Comparison of ENCODE assay signal across 22 cellular contexts in the genomic region with DNA sequence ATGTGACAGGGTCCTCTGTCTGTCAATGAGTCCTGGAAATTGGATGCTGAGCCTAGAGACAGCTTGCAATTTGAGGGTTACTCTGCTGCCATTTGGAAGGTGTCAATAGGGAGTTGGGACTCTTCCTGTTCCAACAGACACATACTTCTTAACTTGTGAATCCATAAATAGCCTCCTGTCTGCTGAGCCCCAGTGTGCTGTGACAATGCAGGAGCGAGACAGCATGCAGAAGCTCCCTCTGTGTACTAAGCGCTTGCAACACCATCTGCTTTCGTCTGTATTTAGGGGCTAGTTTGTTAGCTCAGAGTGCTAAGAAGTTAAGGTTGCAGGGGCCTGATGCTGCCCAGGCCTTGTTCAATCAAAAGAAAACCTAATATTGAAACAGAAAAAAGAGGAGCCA. TPM values are rescaled to one million over a fixed set of nuclear protein-coding genes. Genes with fewer than 3 reads are reported as not detected.
DNase-seq lines count a peak whose midpoint lies in the region; ATAC-seq, FAIRE-seq and TF ChIP-seq lines count a peak whose summit lies in the region.
"Had no signal": no experiment of that assay in that cellular context is flagged by ENCODE, and none has a peak within 500 bp of the region (broad histone marks: within the 10 kb centered on the region; RNA-seq: fewer than 3 reads in every experiment).

No MANE protein-coding gene starts in this region.

- TF ChIP-seq POLR2A in H54 (IDR thresholded peaks at IDR 0.05; ENCODE audit: low read depth, low read length) = no peak

- no peak overlapping the region for H3K9ac ChIP-seq in BLaER1

- H3K4me1 ChIP-seq in BLaER1 (no peaks in the 10 kb centered on the region), small intestine (ENCODE audit: control insufficient read depth in 2 of 2, insufficient read depth in 1 of 2, low read depth in 1 of 2, low read length in 1 of 2) (no peaks in the 10 kb centered on the region)
- H3K4me1 ChIP-seq: Peyer's patch had no signal

- peak; percentile 84 for ATAC-seq in Right ventricle myocardium superior (ENCODE audit: poor library complexity)

- H3K27ac ChIP-seq in BLaER1 = no peak overlapping the region
- no peak overlapping the region for H3K27ac ChIP-seq in small intestine (ENCODE audit: low read depth in 1 of 2, low read length in 1 of 2)
- H3K27ac ChIP-seq: Peyer's patch, SK-N-MC had no signal

- H3K27me3 ChIP-seq in BLaER1 = no peaks in the 10 kb centered on the region
- no peaks in the 10 kb centered on the region for H3K27me3 ChIP-seq in small intestine (ENCODE audit: control insufficient read depth in 2 of 2, insufficient read depth in 2 of 2, low read length in 2 of 2)
- H3K27me3 ChIP-seq: Peyer's patch had no signal

- H3K9me3 ChIP-seq in BLaER1 (no peaks in the 10 kb centered on the region), small intestine (ENCODE audit: control insufficient read depth, low read depth) (no peaks in the 10 kb centered on the region)
- H3K9me3 ChIP-seq: Peyer's patch had no signal

- no peaks in the 10 kb centered on the region for H4K20me1 ChIP-seq in BLaER1

- WGBS in small intestine, 3 donors = 70 to 84% (median 83%) methylated on average over 3 of the region's 3 CpGs

- H3K4me3 ChIP-seq in BLaER1 (no peak overlapping the region), small intestine (ENCODE audit: low read depth in 1 of 2, low read length in 2 of 2) (no peak overlapping the region)
- H3K4me3 ChIP-seq: Peyer's patch, SK-N-MC had no signal

- DNase-seq in NCI-H446 treated with DMSO at 0.1 percent for 48 hours (lab: John Stamatoyannopoulos, UW) (peak; percentile 23), Right ventricle myocardium superior (no peak), inferior parietal cortex (ENCODE audit: extremely low spot score) (peak; percentile 32), SHP77 (lab: John Stamatoyannopoulos, UW) (no peak), small intestine (no peak), H54 (ENCODE audit: insufficient read length, low spot score) (no peak)
- DNase-seq: C1 segment of cervical spinal cord; CD8-positive, alpha-beta memory T cell; DND-41; IMR-90; NCI-H1417 treated with DMSO at 0.1 percent for 48 hours; NCI-H2029; NCI-H226; NCI-H526 treated with DMSO at 0.1 percent for 48 hours; Peyer's patch had no signal

- intact Hi-C loops in Right ventricle myocardium superior (cut with DNase I) = no loop called here

- FAIRE-seq in small intestine (lab: Jason Lieb, UNC) (no peak), H54 (lab: Jason Lieb, UNC) (no peak)
- FAIRE-seq: D721Med had no signal

- H3K36me3 ChIP-seq in BLaER1 = no peaks in the 10 kb centered on the region
- H3K36me3 ChIP-seq in small intestine (ENCODE audit: control insufficient read depth in 2 of 2, insufficient read depth in 2 of 2, low read length in 2 of 2) = no peaks in the 10 kb centered on the region
- H3K36me3 ChIP-seq: Peyer's patch had no signal

- H3K4me2 ChIP-seq in BLaER1 = 0 out of 2 replicates have a peak overlapping the region, but pooled peaks have one; percentile 13

RNA-seq across cellular contexts. Expression of gene GPR12, which starts 58.5 kb away (rescaled TPM):
- total RNA-seq in Right ventricle myocardium superior = 0.13 TPM
- under 1 TPM in 1 of 3 donors, not detected in 2; 0.03 TPM for polyA plus RNA-seq in small intestine
- total RNA-seq: A673; CD8-positive, alpha-beta memory T cell; G401; HT-29; IMR-90; M059J; Peyer's patch had no signal
- polyA plus RNA-seq: CD8-positive, alpha-beta memory T cell; IMR-90 had no signal

Comparison
In these comparisons a context has a peak if more than half of its experiments do, and no peak if none do; other contexts are left out.
1. DNase-seq: peak in NCI-H446 treated with DMSO at 0.1 percent for 48 hours (single experiment) and inferior parietal cortex (single experiment); none in Right ventricle myocardium superior (single experiment), SHP77 (0 of 2), small intestine (single experiment) and H54 (single experiment).